Comparison of ENCODE assay signal across 12 cellular contexts in the genomic region with DNA sequence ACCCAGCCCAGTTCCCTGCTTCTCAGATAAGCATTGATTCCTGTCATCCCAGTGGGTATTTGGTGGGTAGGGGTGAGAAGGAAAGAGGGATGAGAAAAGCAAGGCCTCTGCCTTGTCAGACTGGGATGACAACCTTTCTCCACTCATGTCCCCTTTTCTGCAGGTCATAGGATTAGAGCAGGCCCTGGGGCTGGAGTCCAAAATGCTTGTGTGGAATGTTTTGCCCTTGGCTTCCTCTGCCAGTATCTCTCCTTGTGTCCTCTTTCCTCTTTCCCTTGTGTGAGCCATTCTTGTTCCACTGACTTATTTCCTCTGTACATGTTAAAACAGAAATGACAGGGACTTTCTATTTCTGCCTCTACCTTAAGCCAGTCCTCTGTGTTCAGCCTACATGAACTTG. TPM values are rescaled to one million over a fixed set of nuclear protein-coding genes. Genes with fewer than 3 reads are reported as not detected.
A peak's percentile ranks its signal among the peaks of the same experiment; 100 is the strongest.
DNase-seq lines count a peak whose midpoint lies in the region; ATAC-seq, FAIRE-seq and TF ChIP-seq lines count a peak whose summit lies in the region.
"Had no signal": no experiment of that assay in that cellular context is flagged by ENCODE, and none has a peak within 500 bp of the region (broad histone marks: within the 10 kb centered on the region; RNA-seq: fewer than 3 reads in every experiment).

No MANE protein-coding gene starts in this region.

- no peaks in the 10 kb centered on the region for H3K36me3 Mint-ChIP-seq in natural killer cell

- no peak overlapping the region for H2AFZ ChIP-seq in HepG2 (ENCODE audit: low read length)

- TF ChIP-seq POLR2A in HepG2 (IDR thresholded peaks at IDR 0.05; ENCODE audit: insufficient read depth in 1 of 2, low read depth in 2 of 2, low read length in 2 of 2) = no peak

- no peaks in the 10 kb centered on the region for H3K9me3 Mint-ChIP-seq in natural killer cell

- POLR2A ChIA-PET in HepG2 (lab: Yijun Ruan, JAX) = no interaction called here

- no TSS peak for BruUV-seq in HepG2 (replicated peaks; lab: Mats Ljungman, UMichigan)

- peak overlapping the region; percentile 6 to 8 for H3K27ac ChIP-seq in liver (ENCODE audit: low read depth in 1 of 2, low read length in 2 of 2)
- H3K27ac ChIP-seq in HepG2 (ENCODE audit: extremely low read length, insufficient read depth, low read length) = no peak overlapping the region
- peak overlapping the region; percentile 91 for H3K27ac ChIP-seq in epithelial cell of prostate

- H4K20me1 ChIP-seq in HepG2 (ENCODE audit: insufficient read depth, low read length) = no peaks in the 10 kb centered on the region

- in situ Hi-C loops in HepG2 (cut with HindIII; ENCODE audit: extremely low pct_ligation_motif_present, low pct_unique_long_range_greater_than_20kb) = no loop called here

- no peak overlapping the region for H3K4me2 ChIP-seq in HepG2 (ENCODE audit: low read depth, low read length)

- no peak for FAIRE-seq in HepG2 (lab: Jason Lieb, UNC)
- FAIRE-seq: GM18507, HTR-8/SVneo had no signal

- CTCF ChIA-PET in HepG2 (lab: Yijun Ruan, JAX; ENCODE audit: low intra/inter-chr PET ratio, low total read pairs) = no interaction called here

- H3K4me3 ChIP-seq in liver (ENCODE audit: low read depth in 1 of 3, low read length in 3 of 3) = no peak overlapping the region
- no peak overlapping the region for H3K4me3 ChIP-seq in HepG2 (replicated peaks in 1 of 3; ENCODE audit: insufficient read depth in 1 of 3, low read depth in 2 of 3, low read length in 3 of 3)

- ATAC-seq in HepG2 (no peak), natural killer cell (no peak), HG03520 (IDR thresholded peaks at IDR 0.05; ENCODE audit: unreplicated experiment) (no peak)

- peak overlapping the region; percentile 98 for H3K4me3 Mint-ChIP-seq in natural killer cell

- peaks cover 0 to 41% (median 18%) of the 10 kb centered on the region in 4 donors for H3K4me1 ChIP-seq in liver (ENCODE audit: control insufficient read depth in 4 of 4, insufficient read depth in 4 of 4, low read length in 3 of 4)
- peaks cover 17% of the 10 kb centered on the region for H3K4me1 ChIP-seq in HepG2 (ENCODE audit: insufficient read depth, low read length)

- peak; percentile 16 to 54 for TF ChIP-seq RAD21 in liver (IDR thresholded peaks at IDR 0.05)
- no peak for TF ChIP-seq RAD21 in HepG2 (CRISPR knock-in tag; IDR thresholded peaks at IDR 0.05)

- H3K27ac Mint-ChIP-seq in natural killer cell = peak overlapping the region; percentile 85 to 95

- no peaks in the 10 kb centered on the region for H3K79me2 ChIP-seq in HepG2 (ENCODE audit: insufficient read depth, low read length)

- no peak for TF ChIP-seq EP300 in HepG2 (IDR thresholded peaks at IDR 0.05; ENCODE audit: low read depth in 2 of 2, low read length in 2 of 2)
- TF ChIP-seq EP300 in HepG2 (CRISPR knock-in tag; IDR thresholded peaks at IDR 0.05; ENCODE audit: borderline replicate concordance) = no peak

- no peaks in the 10 kb centered on the region for H3K27me3 ChIP-seq in liver (ENCODE audit: control insufficient read depth in 4 of 4, insufficient read depth in 4 of 4, low read length in 3 of 4)
- H3K27me3 ChIP-seq in HepG2 (ENCODE audit: control insufficient read depth in 1 of 2, insufficient read depth in 2 of 2, low read length in 2 of 2) = peaks cover 10 to 40% of the 10 kb centered on the region in 2 experiments; a peak in 4 of 5 replicates

- DNase-seq in HepG2 (ENCODE audit: low spot score) = no peak
- DNase-seq in epithelial cell of prostate (ENCODE audit: low read depth, low spot score) = no peak
- no peak for DNase-seq in natural killer cell
- no peak for DNase-seq in NCI-H226
- DNase-seq in stimulated activated CD4-positive, alpha-beta T cell treated with anti-CD3 and anti-CD28 coated beads, Interleukin-1b, Interleukin-23, amount 100 ng/mL, for 48 hours = no peak
- no peak for DNase-seq in NCI-H146 treated with DMSO at 0.1 percent for 48 hours (lab: John Stamatoyannopoulos, UW; ENCODE audit: unreplicated experiment)
- DNase-seq: amniotic stem cell, hypothalamus had no signal

- H3K27me3 Mint-ChIP-seq in natural killer cell (ENCODE audit: low read depth in 2 of 2) = no peaks in the 10 kb centered on the region

- H3K4me1 Mint-ChIP-seq in natural killer cell = peaks cover 68 to 72% of the 10 kb centered on the region in 2 donors

- H3K9me3 ChIP-seq in liver (ENCODE audit: control insufficient read depth in 4 of 4, low read length in 3 of 4) = no peaks in the 10 kb centered on the region
- H3K9me3 ChIP-seq in HepG2 (ENCODE audit: low read length) = no peaks in the 10 kb centered on the region

- intact Hi-C loops in HepG2 (cut with micrococcal nuclease; ENCODE audit: unreplicated experiment) (no loop called here), natural killer cell (cut with micrococcal nuclease) (no loop called here)

- TF ChIP-seq CTCF in liver (IDR thresholded peaks at IDR 0.05; ENCODE audit: low read depth, low read length, missing input control) (no peak), HepG2 (CRISPR knock-in tag; IDR thresholded peaks at IDR 0.05) (no peak), natural killer cell (IDR thresholded peaks at IDR 0.05) (no peak)

- H3K9ac ChIP-seq in liver (ENCODE audit: low read depth in 1 of 2, low read length in 2 of 2) = no peak overlapping the region
- no peak overlapping the region for H3K9ac ChIP-seq in HepG2 (ENCODE audit: insufficient read depth, low read depth, low read length)

- no peaks in the 10 kb centered on the region for H3K36me3 ChIP-seq in liver (ENCODE audit: control insufficient read depth in 4 of 4, insufficient read depth in 3 of 4, low read depth in 1 of 4, low read length in 3 of 4)
- no peaks in the 10 kb centered on the region for H3K36me3 ChIP-seq in HepG2 (replicated peaks in 1 of 2; ENCODE audit: control insufficient read depth in 1 of 2, insufficient read depth in 2 of 2, low read length in 2 of 2)

TF ChIP-seq in liver, 16 proteins besides CTCF, POLR2A, EP300 and RAD21 (continues in another document):
- no peak for TF ChIP-seq TAF1 (conservative IDR thresholded peaks at IDR 0.05)

TF ChIP-seq in HepG2, 621 proteins besides CTCF, POLR2A, EP300 and RAD21 (continues in another document):
- TF ChIP-seq, protein P1, sequence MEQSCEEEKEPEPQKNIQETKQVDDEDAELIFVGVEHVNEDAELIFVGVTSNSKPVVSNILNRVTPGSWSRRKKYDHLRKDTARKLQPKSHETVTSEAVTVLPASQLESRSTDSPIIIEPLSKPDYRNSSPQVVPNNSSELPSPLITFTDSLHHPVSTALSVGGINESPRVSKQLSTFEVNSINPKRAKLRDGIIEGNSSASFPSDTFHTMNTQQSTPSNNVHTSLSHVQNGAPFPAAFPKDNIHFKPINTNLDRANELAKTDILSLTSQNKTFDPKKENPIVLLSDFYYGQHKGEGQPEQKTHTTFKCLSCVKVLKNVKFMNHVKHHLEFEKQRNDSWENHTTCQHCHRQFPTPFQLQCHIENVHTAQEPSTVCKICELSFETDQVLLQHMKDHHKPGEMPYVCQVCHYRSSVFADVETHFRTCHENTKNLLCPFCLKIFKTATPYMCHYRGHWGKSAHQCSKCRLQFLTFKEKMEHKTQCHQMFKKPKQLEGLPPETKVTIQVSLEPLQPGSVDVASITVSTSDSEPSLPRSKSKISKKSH (CRISPR knock-in tag; IDR thresholded peaks at IDR 0.05; ENCODE audit: borderline replicate concordance) = no peak
- TF ChIP-seq ZFP41 (CRISPR knock-in tag; IDR thresholded peaks at IDR 0.05; ENCODE audit: borderline replicate concordance) (no peak), ZNF747 (CRISPR knock-in tag; IDR thresholded peaks at IDR 0.05; ENCODE audit: borderline replicate concordance) (no peak), HES4 (CRISPR knock-in tag; IDR thresholded peaks at IDR 0.05; ENCODE audit: borderline replicate concordance) (no peak)

RNA-seq across cellular contexts. Expression of a gene that starts 4.1 kb away (rescaled TPM):
- 10 to 100 TPM; 38.6 to 43.6 TPM for total RNA-seq in liver
- 10 to 100 TPM in 1 of 2 donors, 1 to 10 TPM in 1; 9.6 to 30.6 TPM for polyA plus RNA-seq in liver
- 6.2 and 12.4 TPM in 2 replicates for total RNA-seq in HepG2 (2016; rRNA removed; fragmentation: Illumina TruSeq; extraction: Trizol)
- total RNA-seq in HepG2 (2016; cell fraction: cytosol; rRNA removed; fragmentation: Illumina TruSeq; extraction: Trizol; ENCODE audit: low read depth) = 1.7 TPM in 2 replicates
- 6.9 and 11.1 TPM in 2 replicates for total RNA-seq in HepG2 (2016; cell fraction: insoluble cytoplasmic fraction; rRNA removed; fragmentation: Illumina TruSeq; extraction: Trizol)
- total RNA-seq in HepG2 (2016; cell fraction: membrane; rRNA removed; fragmentation: Illumina TruSeq; extraction: Trizol) = 3.0 and 3.9 TPM in 2 replicates
- total RNA-seq in HepG2 (2016; cell fraction: nucleus; rRNA removed; fragmentation: Illumina TruSeq; extraction: Trizol) = 19.3 and 20.7 TPM in 2 replicates
- 9.0 and 9.9 TPM in 2 replicates for polyA plus RNA-seq in HepG2 (2011; rRNA removed)
- 5.2 and 7.5 TPM in 2 replicates for polyA plus RNA-seq in HepG2 (2011; cell fraction: cytosol; rRNA removed)
- polyA plus RNA-seq in HepG2 (2011; cell fraction: nucleus; rRNA removed) = 12.2 and 12.9 TPM in 2 replicates
- polyA plus RNA-seq in HepG2 (2012) = 6.8 and 9.0 TPM in 2 replicates
- polyA plus RNA-seq in HepG2 (2016; cell fraction: cytosol; fragmentation: Illumina TruSeq; extraction: Trizol; ENCODE audit: low read depth) = 0.69 and 0.76 TPM in 2 replicates
- polyA plus RNA-seq in HepG2 (2016; cell fraction: insoluble cytoplasmic fraction; fragmentation: Illumina TruSeq; extraction: Trizol; ENCODE audit: low read depth) = 3.5 and 4.1 TPM in 2 replicates
- 1.8 and 2.0 TPM in 2 replicates for polyA plus RNA-seq in HepG2 (2016; cell fraction: membrane; fragmentation: Illumina TruSeq; extraction: Trizol; ENCODE audit: low read depth)
- polyA plus RNA-seq in HepG2 (2016; cell fraction: nucleus; fragmentation: Illumina TruSeq; extraction: Trizol; ENCODE audit: insufficient read depth, low read depth) = 17.9 and 18.5 TPM in 2 replicates
- 32.7 and 131 TPM in 2 replicates for polyA minus RNA-seq in HepG2 (2011; rRNA and poly(A)+ RNA removed; ENCODE audit: low replicate concordance)
- polyA minus RNA-seq in HepG2 (2011; cell fraction: cytosol; rRNA and poly(A)+ RNA removed) = 14.0 and 16.7 TPM in 2 replicates
- polyA minus RNA-seq in HepG2 (2011; cell fraction: nucleus; rRNA and poly(A)+ RNA removed) = 14.4 and 22.9 TPM in 2 replicates
- total RNA-seq in natural killer cell = 100 to 1,000 TPM; 175 to 235 (median 196) TPM
